12 cellular contexts compared by ENCODE assay signal in genomic region chr10:9311702-9312499, GRCh38.
DNase-seq lines count a peak whose midpoint lies in the region; ATAC-seq and TF ChIP-seq lines count a peak whose summit lies in the region.
"Had no signal": no experiment of that assay in that cellular context is flagged by ENCODE, and none has a peak within 500 bp of the region (broad histone marks: within the 10 kb centered on the region; RNA-seq: fewer than 3 reads in every experiment).

No MANE protein-coding gene starts in this region.

- intact Hi-C loops in sciatic nerve (cut with DNase I), result no loop called here
- intact Hi-C loops in upper lobe of right lung (cut with DNase I), result no loop called here

- H3K27ac ChIP-seq in neural cell (ENCODE audit: low read length) (no peak overlapping the region), upper lobe of right lung (no peak overlapping the region)
- H3K27ac ChIP-seq: esophagus muscularis mucosa had no signal

- H3K36me3 ChIP-seq in Loucy (ENCODE audit: insufficient read depth, low read length) (no peaks in the 10 kb centered on the region), neural cell (ENCODE audit: insufficient read depth, low read length) (no peaks in the 10 kb centered on the region), upper lobe of right lung (no peaks in the 10 kb centered on the region)
- H3K36me3 ChIP-seq: esophagus muscularis mucosa had no signal

- H3K4me3 ChIP-seq in Loucy (ENCODE audit: low read length, poor library complexity, severe bottlenecking) (no peak overlapping the region), choroid plexus epithelial cell (ENCODE audit: low read depth, low read length) (no peak overlapping the region), neural cell (ENCODE audit: low read length) (no peak overlapping the region), upper lobe of right lung (no peak overlapping the region)
- H3K4me3 ChIP-seq: esophagus muscularis mucosa had no signal

- H3K4me1 ChIP-seq in Loucy (ENCODE audit: insufficient read depth, low read length, poor library complexity, severe bottlenecking) (no peaks in the 10 kb centered on the region), upper lobe of right lung (no peaks in the 10 kb centered on the region)
- H3K4me1 ChIP-seq: esophagus muscularis mucosa had no signal

- ATAC-seq in sciatic nerve (no peak), upper lobe of right lung (no peak)

- H3K79me2 ChIP-seq in Loucy (ENCODE audit: insufficient read depth, low read length) (no peaks in the 10 kb centered on the region), neural cell (replicated peaks; ENCODE audit: insufficient read depth, low read length) (no peaks in the 10 kb centered on the region)

- no peak for TF ChIP-seq RAD21 in neural cell (conservative IDR thresholded peaks at IDR 0.05)

- H3K27me3 ChIP-seq in Loucy (ENCODE audit: insufficient read depth, low read length, poor library complexity, severe bottlenecking) (no peaks in the 10 kb centered on the region), neural cell (ENCODE audit: insufficient read depth, low read depth, low read length) (no peaks in the 10 kb centered on the region), upper lobe of right lung (peaks cover 18% of the 10 kb centered on the region)
- H3K27me3 ChIP-seq: esophagus muscularis mucosa had no signal

- H3K9ac ChIP-seq in Loucy (ENCODE audit: low read depth, low read length, poor library complexity, severe bottlenecking) (no peak overlapping the region), neural cell (ENCODE audit: low read length) (no peak overlapping the region)

- TF ChIP-seq EP300 in neural cell (conservative IDR thresholded peaks at IDR 0.05; ENCODE audit: poor library complexity, severe bottlenecking), result no peak

- no peaks in the 10 kb centered on the region for H3F3A ChIP-seq in Loucy (ENCODE audit: low read depth)
- no peaks in the 10 kb centered on the region for H3F3A ChIP-seq in neural cell (ENCODE audit: insufficient read depth, low read length, poor library complexity, severe bottlenecking)

- DNase-seq in EH (ENCODE audit: low read depth), result peak; percentile 2
- peak; percentile 9 for DNase-seq in choroid plexus epithelial cell (ENCODE audit: low read depth)
- no peak for DNase-seq in sciatic nerve (ENCODE audit: low spot score)
- no peak for DNase-seq in NCI-H187 treated with DMSO at 0.1 percent for 48 hours (lab: John Stamatoyannopoulos, UW)
- DNase-seq in NCI-H524 treated with DMSO at 0.1 percent for 48 hours (lab: John Stamatoyannopoulos, UW), result no peak
- DNase-seq in upper lobe of right lung, result no peak
- DNase-seq: immature natural killer cell, MV-4-11, NCI-H226 had no signal

- H3K9me3 ChIP-seq in Loucy (ENCODE audit: insufficient read depth, low read depth, low read length), result no peaks in the 10 kb centered on the region
- H3K9me3 ChIP-seq in neural cell (ENCODE audit: low read length), result no peaks in the 10 kb centered on the region
- no peaks in the 10 kb centered on the region for H3K9me3 ChIP-seq in upper lobe of right lung
- H3K9me3 ChIP-seq: esophagus muscularis mucosa had no signal

- peak; percentile 54 for TF ChIP-seq CTCF in Loucy (conservative IDR thresholded peaks at IDR 0.05; ENCODE audit: low read length)
- TF ChIP-seq CTCF in choroid plexus epithelial cell (conservative IDR thresholded peaks at IDR 0.05; ENCODE audit: low read depth, low read length), result peak; percentile 47
- peak; percentile 49 for TF ChIP-seq CTCF in neural cell (IDR thresholded peaks at IDR 0.05; ENCODE audit: poor library complexity, severe bottlenecking)
- TF ChIP-seq CTCF in upper lobe of right lung (IDR thresholded peaks at IDR 0.05), result no peak

- H2AFZ ChIP-seq in Loucy (ENCODE audit: low read length) (no peak overlapping the region), neural cell (ENCODE audit: low read depth, low read length) (no peak overlapping the region)

- H3K4me2 ChIP-seq in Loucy (ENCODE audit: low read depth, low read length, poor library complexity, severe bottlenecking) (no peak overlapping the region), neural cell (ENCODE audit: low read length) (no peak overlapping the region)

- H3K9me2 ChIP-seq in Loucy (replicated peaks; ENCODE audit: low read depth, low read length), result no peaks in the 10 kb centered on the region
- H3K9me2 ChIP-seq in neural cell (ENCODE audit: insufficient read depth, low read length), result no peaks in the 10 kb centered on the region

- H4K20me1 ChIP-seq in Loucy (ENCODE audit: insufficient read depth, low read length, poor library complexity, severe bottlenecking) (no peaks in the 10 kb centered on the region), neural cell (ENCODE audit: insufficient read depth) (no peaks in the 10 kb centered on the region)

TF ChIP-seq in neural cell, 6 proteins besides CTCF, POLR2A, EP300 and RAD21:
- TF ChIP-seq SMC3 (conservative IDR thresholded peaks at IDR 0.05; ENCODE audit: poor library complexity), result peak; percentile 13
- TF ChIP-seq REST (IDR thresholded peaks at IDR 0.05; ENCODE audit: borderline replicate concordance), result no peak
TF ChIP-seq in neural cell: peak in this region for 1.

Comparison
In these comparisons a context has a peak if more than half of its experiments do, and no peak if none do; other contexts are left out.
1. DNase-seq: peak in EH (single experiment) and choroid plexus epithelial cell (single experiment); none in sciatic nerve (single experiment), NCI-H187 treated with DMSO at 0.1 percent for 48 hours (single experiment), NCI-H524 treated with DMSO at 0.1 percent for 48 hours (single experiment) and upper lobe of right lung (single experiment).